Comparison of ENCODE assay signal across 8 cellular contexts in genomic region chr22:38176170-38176741, GRCh38. TPM values are rescaled to one million over a fixed set of nuclear protein-coding genes. Genes with fewer than 3 reads are reported as not detected.
DNase-seq lines count a peak whose midpoint lies in the region; ATAC-seq and TF ChIP-seq lines count a peak whose summit lies in the region.

No MANE protein-coding gene starts in this region.

- H3K4me3 Mint-ChIP-seq in glutamatergic neuron (ENCODE audit: unreplicated experiment) = no peak overlapping the region

- POLR2A ChIA-PET in RWPE1 (lab: Yijun Ruan, JAX; ENCODE audit: low non-redundant PET) = no interaction called here

- DNase-seq in GF-D8 (lab: John Stamatoyannopoulos, UW) (peak; percentile 80), RWPE1 (ENCODE audit: low spot score) (no peak), caudate nucleus (lab: John Stamatoyannopoulos, UW) (peak in 2 of 61 donors; percentile 26 to 28), medulla oblongata (ENCODE audit: extremely low spot score) (peak; percentile 79), glutamatergic neuron (no peak), SIG-M5 treated with dmso at 0.1 percent for 504 hours (lab: John Stamatoyannopoulos, UW; ENCODE audit: unreplicated experiment) (no peak)

- peaks cover 3% of the 10 kb centered on the region for H3K4me1 Mint-ChIP-seq in glutamatergic neuron (ENCODE audit: low read depth, unreplicated experiment)

- H3K27ac ChIP-seq in RWPE1 (peak overlapping the region; percentile 90), caudate nucleus (ENCODE audit: low read depth, low read length) (peak overlapping the region; percentile 13)

- H3K36me3 Mint-ChIP-seq in glutamatergic neuron (ENCODE audit: unreplicated experiment) = no peaks in the 10 kb centered on the region

- peaks cover 7% of the 10 kb centered on the region for H3K27me3 Mint-ChIP-seq in glutamatergic neuron (ENCODE audit: unreplicated experiment)

- peaks cover 2% of the 10 kb centered on the region for H3K9me3 Mint-ChIP-seq in glutamatergic neuron (ENCODE audit: unreplicated experiment)

- ATAC-seq in GM21515 (IDR thresholded peaks at IDR 0.05; ENCODE audit: unreplicated experiment) (no peak), GM18870 (IDR thresholded peaks at IDR 0.05; ENCODE audit: unreplicated experiment) (no peak)

- no peak overlapping the region for H3K27ac Mint-ChIP-seq in glutamatergic neuron (ENCODE audit: unreplicated experiment)

- CTCF ChIA-PET in RWPE1 (lab: Yijun Ruan, JAX) = no interaction called here

- TF ChIP-seq CTCF in RWPE1 (conservative IDR thresholded peaks at IDR 0.05; ENCODE audit: low read depth) (no peak), glutamatergic neuron (IDR thresholded peaks at IDR 0.05; ENCODE audit: partially characterized antibody, unreplicated experiment) (no peak)

RNA-seq across cellular contexts. Expression of gene PLA2G6, which starts 5.4 kb away (rescaled TPM):
- 42.2 TPM for total RNA-seq in glutamatergic neuron (ENCODE audit: unreplicated experiment)

RNA-seq across cellular contexts. Expression of gene MAFF, which starts 25.5 kb away (rescaled TPM):
- total RNA-seq in glutamatergic neuron (ENCODE audit: unreplicated experiment) = 1.8 TPM

Comparison
In these comparisons a context has a peak if more than half of its experiments do, and no peak if none do; other contexts are left out.
1. DNase-seq: peak in GF-D8 (single experiment) and medulla oblongata (single experiment); none in RWPE1 (single experiment), glutamatergic neuron (single experiment) and SIG-M5 treated with dmso at 0.1 percent for 504 hours (single experiment).